In genomic region chr18:67790527-67790926, GRCh38 we compare ENCODE assay signal across 31 cellular contexts.
DNase-seq lines count a peak whose midpoint lies in the region; ATAC-seq, FAIRE-seq and TF ChIP-seq lines count a peak whose summit lies in the region.
"Had no signal": no experiment of that assay in that cellular context is flagged by ENCODE, and none has a peak within 500 bp of the region (broad histone marks: within the 10 kb centered on the region; RNA-seq: fewer than 3 reads in every experiment).

No MANE protein-coding gene starts in this region.

- H3K36me3 ChIP-seq in HepG2 (replicated peaks in 1 of 2; ENCODE audit: control insufficient read depth in 1 of 2, insufficient read depth in 2 of 2, low read length in 2 of 2) = no peaks in the 10 kb centered on the region
- no peaks in the 10 kb centered on the region for H3K36me3 ChIP-seq in right lobe of liver
- H3K36me3 ChIP-seq in IMR-90 (ENCODE audit: control insufficient read depth, insufficient read depth, low read length) = no peaks in the 10 kb centered on the region
- no peaks in the 10 kb centered on the region for H3K36me3 ChIP-seq in pancreas
- H3K36me3 ChIP-seq: BE2C; BLaER1; BLaER1 treated with 17β-estradiol and CSF1 and Interleukin-3, amounts not matched to agents 10 nM and 100 nM had no signal

- H2BK15ac ChIP-seq in IMR-90 (ENCODE audit: low read depth, low read length) = no peak overlapping the region

- POLR2A ChIA-PET in HepG2 (lab: Yijun Ruan, JAX) (no interaction called here), A549 (lab: Yijun Ruan, JAX) (no interaction called here), IMR-90 (lab: Charles Lee; ENCODE audit: unreplicated experiment) (no interaction called here)

- no peak overlapping the region for H3K4me3 ChIP-seq in HepG2 (replicated peaks in 1 of 3; ENCODE audit: insufficient read depth in 1 of 3, low read depth in 2 of 3, low read length in 3 of 3)
- no peak overlapping the region for H3K4me3 ChIP-seq in right lobe of liver
- no peak overlapping the region for H3K4me3 ChIP-seq in A549
- no peak overlapping the region for H3K4me3 ChIP-seq in IMR-90 (ENCODE audit: insufficient read depth, low read depth, low read length)
- H3K4me3 ChIP-seq in pancreas = no peak overlapping the region
- H3K4me3 ChIP-seq in dorsolateral prefrontal cortex = no peak overlapping the region
- H3K4me3 ChIP-seq: BLaER1; BLaER1 treated with 17β-estradiol and CSF1 and Interleukin-3, amounts not matched to agents 10 nM and 100 nM had no signal

- TF ChIP-seq POLR2A in HepG2 (IDR thresholded peaks at IDR 0.05; ENCODE audit: insufficient read depth in 1 of 2, low read depth in 2 of 2, low read length in 2 of 2) = no peak
- no peak for TF ChIP-seq POLR2A in right lobe of liver (IDR thresholded peaks at IDR 0.05)
- TF ChIP-seq POLR2A in A549 (IDR thresholded peaks at IDR 0.05; ENCODE audit: low read length) = no peak
- TF ChIP-seq POLR2A in IMR-90 (IDR thresholded peaks at IDR 0.05; ENCODE audit: low read depth, low read length) = no peak

- no peaks in the 10 kb centered on the region; the same call in 1 of the 2 replicates for H3K9me1 ChIP-seq in IMR-90 (ENCODE audit: insufficient read depth, low read length)

- H2BK5ac ChIP-seq in IMR-90 (ENCODE audit: low read depth, low read length, poor library complexity, severe bottlenecking) = no peak overlapping the region

- no peak overlapping the region for H3K56ac ChIP-seq in IMR-90 (ENCODE audit: extremely low read depth, insufficient read depth, low read length)

- no peak overlapping the region for H3K9ac ChIP-seq in HepG2 (ENCODE audit: insufficient read depth, low read depth, low read length)
- no peak overlapping the region for H3K9ac ChIP-seq in IMR-90 (ENCODE audit: low read depth, low read length)
- H3K9ac ChIP-seq: BLaER1; BLaER1 treated with 17β-estradiol and CSF1 and Interleukin-3, amounts not matched to agents 10 nM and 100 nM had no signal

- H3K9me3 ChIP-seq in HepG2 (ENCODE audit: low read length) (no peaks in the 10 kb centered on the region), right lobe of liver (no peaks in the 10 kb centered on the region), A549 (no peaks in the 10 kb centered on the region), IMR-90 (ENCODE audit: control insufficient read depth, insufficient read depth, low read length) (no peaks in the 10 kb centered on the region), pancreas (no peaks in the 10 kb centered on the region)
- H3K9me3 ChIP-seq: BE2C; BLaER1; BLaER1 treated with 17β-estradiol and CSF1 and Interleukin-3, amounts not matched to agents 10 nM and 100 nM; Caco-2 had no signal

- no peak overlapping the region for H2BK120ac ChIP-seq in IMR-90 (ENCODE audit: low read depth, low read length)

- DNase-seq in HepG2 (ENCODE audit: low spot score) = no peak
- no peak for DNase-seq in right lobe of liver
- no peak for DNase-seq in A549 (ENCODE audit: low read depth in 1 of 2, low spot score in 1 of 2)
- DNase-seq in IMR-90 = no peak
- no peak for DNase-seq in pancreas
- DNase-seq in dorsolateral prefrontal cortex = no peak
- DNase-seq: 8988T; ACHN; AML-193; BE2C; C1 segment of cervical spinal cord; Caco-2; Calu3; CD4-positive, alpha-beta memory T cell; CD4-positive, alpha-beta T cell; CD4-positive, CD25-positive, alpha-beta regulatory T cell; CD8-positive, alpha-beta memory T cell; CD8-positive, alpha-beta T cell; COR-L47; DMS 273 treated with DMSO at 0.1 percent for 48 hours; DMS153; DMS53; DMS79; DMS79 treated with DMSO at 0.1 percent for 48 hours; DND-41; EL had no signal

- BruUV-seq in HepG2 (replicated peaks; lab: Mats Ljungman, UMichigan) = no TSS peak
- BruUV-seq in IMR-90 (replicated peaks; lab: Mats Ljungman, UMichigan) = no TSS peak

- H2BK20ac ChIP-seq in IMR-90 (ENCODE audit: low read depth, low read length) = no peak overlapping the region; the same call in 1 of the 2 replicates

- H3K23ac ChIP-seq in IMR-90 (ENCODE audit: low read depth, low read length) = no peak overlapping the region

- H3K27me3 ChIP-seq in HepG2 (ENCODE audit: control insufficient read depth in 1 of 2, insufficient read depth in 2 of 2, low read length in 2 of 2) (no peaks in the 10 kb centered on the region), right lobe of liver (no peaks in the 10 kb centered on the region), IMR-90 (ENCODE audit: control insufficient read depth, insufficient read depth, low read length) (no peaks in the 10 kb centered on the region), pancreas (no peaks in the 10 kb centered on the region), dorsolateral prefrontal cortex (peaks cover 0 to 3% (median 0%) of the 10 kb centered on the region in 45 donors)
- H3K27me3 ChIP-seq: BE2C; BLaER1; BLaER1 treated with 17β-estradiol and CSF1 and Interleukin-3, amounts not matched to agents 10 nM and 100 nM had no signal

- H3K4me1 ChIP-seq in HepG2 (ENCODE audit: insufficient read depth, low read length) (no peaks in the 10 kb centered on the region), right lobe of liver (no peaks in the 10 kb centered on the region), A549 (no peaks in the 10 kb centered on the region), IMR-90 (ENCODE audit: control insufficient read depth, insufficient read depth, low read length) (no peaks in the 10 kb centered on the region), pancreas (no peaks in the 10 kb centered on the region)
- H3K4me1 ChIP-seq: BE2C; BLaER1; BLaER1 treated with 17β-estradiol and CSF1 and Interleukin-3, amounts not matched to agents 10 nM and 100 nM; Caco-2 had no signal

- TF ChIP-seq EP300 in HepG2 (IDR thresholded peaks at IDR 0.05; ENCODE audit: low read depth in 2 of 2, low read length in 2 of 2) = no peak
- TF ChIP-seq EP300 in HepG2 (CRISPR knock-in tag; IDR thresholded peaks at IDR 0.05; ENCODE audit: borderline replicate concordance) = no peak
- TF ChIP-seq EP300 in A549 (IDR thresholded peaks at IDR 0.05) = no peak

- no peak overlapping the region for H3K4ac ChIP-seq in IMR-90 (ENCODE audit: low read depth, low read length)

- dilution Hi-C loops in IMR-90 (cut with HindIII; ENCODE audit: low sequenced_read_pairs, unreplicated experiment) = no loop called here

- in situ Hi-C loops in HepG2 (cut with HindIII; ENCODE audit: extremely low pct_ligation_motif_present, low pct_unique_long_range_greater_than_20kb) = no loop called here
- in situ Hi-C loops in IMR-90 (cut with MboI; ENCODE audit: low sequenced_read_pairs) = no loop called here

- WGBS in HepG2 (ENCODE audit: low lambda C conversion rate) = 5% methylated on average over 3 of the region's 3 CpGs
- 58% methylated on average over 3 of the region's 3 CpGs for WGBS in right lobe of liver (ENCODE audit: insufficient coverage, low coverage, low lambda C conversion rate, missing lambda C conversion rate)
- WGBS in A549 (ENCODE audit: missing lambda C conversion rate) = 31% methylated on average over 3 of the region's 3 CpGs
- no CpG with 5 or more reads among the region's 3 CpGs for WGBS in IMR-90 (ENCODE audit: extremely low coverage in 2 of 2, insufficient read length in 1 of 2), 2 experiments
- 59 to 62% methylated on average over 3 of the region's 3 CpGs for WGBS in pancreas, 2 donors

- FAIRE-seq in HepG2 (lab: Jason Lieb, UNC) = no peak
- FAIRE-seq in A549 (lab: Jason Lieb, UNC) = no peak
- no peak for FAIRE-seq in pancreas (lab: Jason Lieb, UNC)
- FAIRE-seq: A204.1 had no signal

- no peak overlapping the region for H3K18ac ChIP-seq in IMR-90 (ENCODE audit: low read depth, low read length)

- H3K27ac ChIP-seq in HepG2 (ENCODE audit: extremely low read length, insufficient read depth, low read length) = no peak overlapping the region
- no peak overlapping the region for H3K27ac ChIP-seq in right lobe of liver
- H3K27ac ChIP-seq in A549 = no peak overlapping the region
- no peak overlapping the region for H3K27ac ChIP-seq in IMR-90 (ENCODE audit: insufficient read depth, low read length)
- H3K27ac ChIP-seq in pancreas = no peak overlapping the region
- H3K27ac ChIP-seq in dorsolateral prefrontal cortex = no peak overlapping the region
- H3K27ac ChIP-seq: 22Rv1; BLaER1; BLaER1 treated with 17β-estradiol and CSF1 and Interleukin-3, amounts not matched to agents 10 nM and 100 nM; C4-2B had no signal

- CTCF ChIA-PET in HepG2 (lab: Yijun Ruan, JAX; ENCODE audit: low intra/inter-chr PET ratio, low total read pairs) (no interaction called here), A549 (lab: Yijun Ruan, JAX) (no interaction called here), IMR-90 (lab: Yijun Ruan, JAX) (no interaction called here)

- H4K5ac ChIP-seq in IMR-90 (ENCODE audit: low read depth, low read length) = no peak overlapping the region

- no peak for ATAC-seq in HepG2
- ATAC-seq in right lobe of liver = no peak
- ATAC-seq in A549 = no peak
- ATAC-seq in IMR-90 (ENCODE audit: low read depth) = no peak
- ATAC-seq in pancreas = no peak
- ATAC-seq: CD8-positive, alpha-beta T cell had no signal

- intact Hi-C loops in HepG2 (cut with micrococcal nuclease; ENCODE audit: unreplicated experiment) = no loop called here
- intact Hi-C loops in right lobe of liver (cut with DNase I) = no loop called here
- intact Hi-C loops in IMR-90 (cut with micrococcal nuclease) = no loop called here
- intact Hi-C loops in pancreas (cut with DNase I) = no loop called here
- intact Hi-C loops in dorsolateral prefrontal cortex (cut with DNase I) = no loop called here

- TF ChIP-seq CTCF in HepG2 (CRISPR knock-in tag; IDR thresholded peaks at IDR 0.05) (no peak), right lobe of liver (IDR thresholded peaks at IDR 0.05) (no peak), A549 (IDR thresholded peaks at IDR 0.05) (no peak), IMR-90 (conservative IDR thresholded peaks at IDR 0.05; ENCODE audit: low read depth, low read length) (no peak), pancreas (IDR thresholded peaks at IDR 0.05) (no peak), dorsolateral prefrontal cortex (IDR thresholded peaks at IDR 0.05 in 54 of 56, conservative IDR thresholded peaks at IDR 0.05 in 2 of 56; ENCODE audit: low read depth in 1 of 56, partially characterized antibody in 56 of 56) (no peak)

- H4K20me1 ChIP-seq in HepG2 (ENCODE audit: insufficient read depth, low read length) (no peaks in the 10 kb centered on the region), IMR-90 (ENCODE audit: insufficient read depth, low read length) (no peaks in the 10 kb centered on the region)
- H4K20me1 ChIP-seq: BLaER1; BLaER1 treated with 17β-estradiol and CSF1 and Interleukin-3, amounts not matched to agents 10 nM and 100 nM had no signal

- H2AK9ac ChIP-seq in IMR-90 (replicated peaks; ENCODE audit: low read depth, low read length, poor library complexity) = no peak overlapping the region

- H2AFZ ChIP-seq in HepG2 (ENCODE audit: low read length) = no peak overlapping the region
- H2AFZ ChIP-seq in IMR-90 (replicated peaks; ENCODE audit: low read length, poor library complexity) = no peak overlapping the region

- no peaks in the 10 kb centered on the region for H3K79me1 ChIP-seq in IMR-90 (ENCODE audit: low read depth in 1 of 2, low read length in 2 of 2)

- H3K4me2 ChIP-seq in HepG2 (ENCODE audit: low read depth, low read length) (no peak overlapping the region), A549 (no peak overlapping the region), IMR-90 (ENCODE audit: low read depth, low read length) (no peak overlapping the region)
- H3K4me2 ChIP-seq: BLaER1; BLaER1 treated with 17β-estradiol and CSF1 and Interleukin-3, amounts not matched to agents 10 nM and 100 nM had no signal

- H4K8ac ChIP-seq in IMR-90 (ENCODE audit: low read depth in 2 of 2, low read length in 2 of 2) = no peak overlapping the region

- no peak overlapping the region for H4K91ac ChIP-seq in IMR-90 (ENCODE audit: insufficient read depth, low read depth, low read length)

- no peaks in the 10 kb centered on the region for H3K79me2 ChIP-seq in HepG2 (ENCODE audit: insufficient read depth, low read length)

- no peak overlapping the region for H3K14ac ChIP-seq in IMR-90 (replicated peaks; ENCODE audit: low read depth, low read length)

- no peak overlapping the region for H2AK5ac ChIP-seq in IMR-90 (ENCODE audit: low read depth, low read length)

- TF ChIP-seq RAD21 in HepG2 (CRISPR knock-in tag; IDR thresholded peaks at IDR 0.05) = no peak
- TF ChIP-seq RAD21 in A549 (conservative IDR thresholded peaks at IDR 0.05 in 1 of 2, IDR thresholded peaks at IDR 0.05 in 1 of 2) = no peak
- no peak for TF ChIP-seq RAD21 in IMR-90 (IDR thresholded peaks at IDR 0.05; ENCODE audit: low read length)

Comparison
In these comparisons a context has a peak if more than half of its experiments do, and no peak if none do; other contexts are left out.
1. Of the 38 proteins assayed by ChIP-seq in both HepG2 and A549: peak only in HepG2: none; only in A549: none; in both: MAFK; in neither: 37.